15 cellular contexts compared by ENCODE assay signal in the genomic region with DNA sequence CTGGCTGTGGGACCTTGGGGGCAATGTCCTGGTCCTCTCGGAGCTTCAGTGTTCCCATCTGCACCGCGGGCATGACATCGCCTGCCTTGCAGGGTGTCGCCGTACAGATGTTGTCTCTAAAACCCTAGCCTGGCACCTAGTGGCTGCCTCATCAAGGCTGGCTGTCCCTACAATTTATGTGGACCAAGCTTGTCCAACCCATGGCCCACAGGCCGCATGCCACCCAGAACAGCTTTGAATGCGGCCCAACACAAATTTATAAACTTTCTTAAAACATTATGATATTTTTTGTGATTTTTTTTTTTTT.
"Had no signal": no experiment of that assay in that cellular context is flagged by ENCODE, and none has a peak within 500 bp of the region (broad histone marks: within the 10 kb centered on the region; RNA-seq: fewer than 3 reads in every experiment).

No MANE protein-coding gene starts in this region.

- H3K36me3 Mint-ChIP-seq: neural progenitor cell had no signal

- H3K4me1 ChIP-seq: parathyroid adenoma, testis, upper lobe of right lung had no signal

- H3K4me3 Mint-ChIP-seq: activated CD8-positive, alpha-beta T cell treated with anti-CD3 and anti-CD28 coated beads for 36 hours; activated T-cell treated with anti-CD3 and anti-CD28 coated beads, Interleukin-2, amount 50 U/mL, for 72 hours; stimulated activated naive CD8-positive, alpha-beta T cell treated with anti-CD3 and anti-CD28 coated beads, Interleukin-15, amount 100 ng/mL, for 72 hours had no signal

- DNase-seq: activated CD8-positive, alpha-beta memory T cell treated with anti-CD3 and anti-CD28 coated beads, Interleukin-2, amount 50 U/mL, for 4 hours; activated CD8-positive, alpha-beta T cell treated with anti-CD3 and anti-CD28 coated beads for 36 hours; activated naive CD4-positive, alpha-beta T cell; activated T-cell treated with anti-CD3 and anti-CD28 coated beads, Interleukin-2, amount 50 U/mL, for 72 hours; head of caudate nucleus; left ventricle myocardium inferior; stimulated activated CD4-positive, alpha-beta T cell treated with anti-CD3 and anti-CD28 coated beads, Interleukin-4, amount 100 ng/mL, for 4 hours; stimulated activated naive CD8-positive, alpha-beta T cell treated with anti-CD3 and anti-CD28 coated beads, Interleukin-15, amount 100 ng/mL, for 72 hours; testis; upper lobe of right lung had no signal

- H3K4me1 Mint-ChIP-seq: stimulated activated naive CD8-positive, alpha-beta T cell treated with anti-CD3 and anti-CD28 coated beads, Interleukin-15, amount 100 ng/mL, for 72 hours had no signal

- H3K4me3 ChIP-seq: esophagus muscularis mucosa, left ventricle myocardium inferior, neural progenitor cell, skin epidermis, testis, upper lobe of right lung had no signal

- H3K27ac ChIP-seq: esophagus muscularis mucosa, neural progenitor cell, parathyroid adenoma, skin epidermis, testis, upper lobe of right lung, VCaP had no signal

- H3K27me3 ChIP-seq: esophagus muscularis mucosa, neural progenitor cell, testis had no signal

- H3K27ac Mint-ChIP-seq: activated CD8-positive, alpha-beta T cell treated with anti-CD3 and anti-CD28 coated beads for 36 hours; activated T-cell treated with anti-CD3 and anti-CD28 coated beads, Interleukin-2, amount 50 U/mL, for 72 hours; stimulated activated naive CD8-positive, alpha-beta T cell treated with anti-CD3 and anti-CD28 coated beads, Interleukin-15, amount 100 ng/mL, for 72 hours had no signal

- ATAC-seq: activated CD8-positive, alpha-beta T cell treated with anti-CD3 and anti-CD28 coated beads for 36 hours; activated T-cell treated with anti-CD3 and anti-CD28 coated beads, Interleukin-2, amount 50 U/mL, for 72 hours; stimulated activated naive CD8-positive, alpha-beta T cell treated with anti-CD3 and anti-CD28 coated beads, Interleukin-15, amount 100 ng/mL, for 72 hours had no signal

- H3K36me3 ChIP-seq: left ventricle myocardium inferior, neural progenitor cell, upper lobe of right lung had no signal

- H3K9me3 ChIP-seq: esophagus muscularis mucosa, left ventricle myocardium inferior, testis, upper lobe of right lung had no signal

- H3K9me3 Mint-ChIP-seq: activated CD8-positive, alpha-beta T cell treated with anti-CD3 and anti-CD28 coated beads for 36 hours; activated T-cell treated with anti-CD3 and anti-CD28 coated beads, Interleukin-2, amount 50 U/mL, for 72 hours; neural progenitor cell; stimulated activated naive CD8-positive, alpha-beta T cell treated with anti-CD3 and anti-CD28 coated beads, Interleukin-15, amount 100 ng/mL, for 72 hours had no signal
